In the genomic region with DNA sequence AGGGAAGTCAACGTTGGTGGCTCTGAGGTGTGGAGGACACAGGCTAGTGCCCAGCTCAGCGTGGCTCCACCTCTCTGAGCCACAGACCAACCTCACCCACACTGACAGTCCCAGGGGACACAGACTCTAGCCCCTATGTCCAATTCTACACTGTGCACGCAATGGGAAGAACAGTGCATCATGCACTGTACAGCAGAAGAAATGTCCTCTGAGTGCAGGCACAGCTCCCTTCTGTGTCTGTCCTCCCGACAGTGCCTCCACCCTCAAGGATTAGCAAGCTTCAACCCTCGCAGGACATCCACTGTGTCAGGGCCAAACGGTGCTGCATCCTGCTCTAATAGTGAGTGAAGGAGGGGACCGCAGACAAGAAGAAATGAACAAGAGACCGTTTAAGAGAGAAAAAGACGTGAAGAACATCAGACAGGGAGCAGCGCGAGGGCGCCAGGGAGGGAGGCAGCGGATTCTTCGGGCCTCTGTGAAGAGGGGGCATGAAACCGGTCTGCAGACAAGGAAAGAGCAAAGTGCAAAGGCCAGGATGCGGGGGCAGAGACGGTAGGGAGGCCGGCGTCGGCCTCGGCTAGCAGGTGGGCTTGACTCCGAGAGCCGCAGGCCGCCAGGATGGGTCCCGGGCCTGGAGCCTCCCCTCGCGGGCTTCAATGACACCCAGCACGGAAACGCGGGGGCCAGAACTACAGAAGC, we compare ENCODE assay signal across 8 cellular contexts. TPM values are rescaled to one million over a fixed set of nuclear protein-coding genes. Genes with fewer than 3 reads are reported as not detected.
DNase-seq lines count a peak whose midpoint lies in the region; ATAC-seq lines count a peak whose summit lies in the region.

No MANE protein-coding gene starts in this region.

- H3K4me1 ChIP-seq in stomach smooth muscle (ENCODE audit: control insufficient read depth, insufficient read depth, low read length): peaks cover 21% of the 10 kb centered on the region
- H3K4me1 ChIP-seq in aorta (ENCODE audit: control insufficient read depth in 1 of 2, insufficient read depth in 2 of 2, low read length in 2 of 2): peaks cover 0 to 3% of the 10 kb centered on the region in 2 donors

- H3K9me3 ChIP-seq in iPS-18c (ENCODE audit: control insufficient read depth, insufficient read depth, low read length) (no peaks in the 10 kb centered on the region), stomach smooth muscle (ENCODE audit: control insufficient read depth in 2 of 2, low read length in 2 of 2) (no peaks in the 10 kb centered on the region), aorta (ENCODE audit: control insufficient read depth, low read length) (no peaks in the 10 kb centered on the region)

- peak overlapping the region; percentile 83 to 87 for H3K9ac ChIP-seq in stomach smooth muscle (ENCODE audit: low read length in 2 of 2)

- no peak for ATAC-seq in aorta (ENCODE audit: low FRiP score)

- H3K4me3 ChIP-seq in iPS-18c (ENCODE audit: insufficient read depth, low read depth, low read length): peak overlapping the region; percentile 97
- H3K4me3 ChIP-seq in stomach smooth muscle (ENCODE audit: low read length in 2 of 2): peak overlapping the region; percentile 78 to 85
- H3K4me3 ChIP-seq in aorta (ENCODE audit: low read length in 2 of 2): peak overlapping the region in 1 of 2 donors; percentile 19

- H3K27me3 ChIP-seq in stomach smooth muscle (ENCODE audit: control insufficient read depth in 1 of 2, insufficient read depth in 2 of 2, low read length in 2 of 2) (no peaks in the 10 kb centered on the region), aorta (ENCODE audit: control insufficient read depth in 1 of 2, insufficient read depth in 2 of 2, low read length in 1 of 2) (no peaks in the 10 kb centered on the region)

- WGBS in aorta, 2 donors: 3 to 4% methylated on average over 27 to 30 of the region's 30 CpGs

- H3K27ac Mint-ChIP-seq in activated T-cell treated with anti-CD3 and anti-CD28 coated beads, Interleukin-2, amount 50 U/mL, for 24 hours: peak overlapping the region; percentile 93
- peak overlapping the region; percentile 89 for H3K27ac Mint-ChIP-seq in activated T-helper 1 cell treated with anti-CD3 and anti-CD28 coated beads, Interleukin-12 subunit alpha, Interleukin-12 subunit beta, Interleukin-2, Interleukin-4 antibody, amounts not matched to agents 30 ng/mL and 10 ng/mL and 1 ng/mL, durations not matched to agents 14 hours and 24 hours and 36 hours

- H3K9me3 Mint-ChIP-seq in activated T-cell treated with anti-CD3 and anti-CD28 coated beads, Interleukin-2, amount 50 U/mL, for 24 hours: no peaks in the 10 kb centered on the region
- no peaks in the 10 kb centered on the region for H3K9me3 Mint-ChIP-seq in activated T-helper 1 cell treated with anti-CD3 and anti-CD28 coated beads, Interleukin-12 subunit alpha, Interleukin-12 subunit beta, Interleukin-2, Interleukin-4 antibody, amounts not matched to agents 30 ng/mL and 10 ng/mL and 1 ng/mL, durations not matched to agents 14 hours and 24 hours and 36 hours

- H3K36me3 ChIP-seq in stomach smooth muscle (ENCODE audit: control insufficient read depth in 2 of 2, insufficient read depth in 2 of 2, low read length in 2 of 2) (no peaks in the 10 kb centered on the region), aorta (ENCODE audit: control insufficient read depth in 1 of 2, insufficient read depth in 2 of 2, low read length in 1 of 2) (no peaks in the 10 kb centered on the region)

- H3K4me1 Mint-ChIP-seq in activated T-cell treated with anti-CD3 and anti-CD28 coated beads, Interleukin-2, amount 50 U/mL, for 24 hours (ENCODE audit: low read depth): peaks cover 23% of the 10 kb centered on the region
- H3K4me1 Mint-ChIP-seq in activated T-helper 1 cell treated with anti-CD3 and anti-CD28 coated beads, Interleukin-12 subunit alpha, Interleukin-12 subunit beta, Interleukin-2, Interleukin-4 antibody, amounts not matched to agents 30 ng/mL and 10 ng/mL and 1 ng/mL, durations not matched to agents 14 hours and 24 hours and 36 hours (ENCODE audit: low read depth): peaks cover 15% of the 10 kb centered on the region

- DNase-seq in activated T-cell treated with anti-CD3 and anti-CD28 coated beads, Interleukin-2, amount 50 U/mL, for 24 hours: no peak
- no peak for DNase-seq in activated T-cell treated with anti-CD3 and anti-CD28 coated beads, Interleukin-2, amount 50 U/mL, for 48 hours
- DNase-seq in activated T-helper 1 cell treated with anti-CD3 and anti-CD28 coated beads, Interleukin-12 subunit alpha, Interleukin-12 subunit beta, Interleukin-2, Interleukin-4 antibody, amounts not matched to agents 30 ng/mL and 10 ng/mL and 1 ng/mL, durations not matched to agents 14 hours and 24 hours and 36 hours (ENCODE audit: low spot score): no peak
- no peak for DNase-seq in aorta
- no peak for DNase-seq in OCI-M2 (lab: John Stamatoyannopoulos, UW; ENCODE audit: unreplicated experiment)
- DNase-seq in CD1c-positive myeloid dendritic cell (ENCODE audit: extremely low spot score): no peak

- no peaks in the 10 kb centered on the region for H3K27me3 Mint-ChIP-seq in activated T-cell treated with anti-CD3 and anti-CD28 coated beads, Interleukin-2, amount 50 U/mL, for 24 hours
- H3K27me3 Mint-ChIP-seq in activated T-helper 1 cell treated with anti-CD3 and anti-CD28 coated beads, Interleukin-12 subunit alpha, Interleukin-12 subunit beta, Interleukin-2, Interleukin-4 antibody, amounts not matched to agents 30 ng/mL and 10 ng/mL and 1 ng/mL, durations not matched to agents 14 hours and 24 hours and 36 hours (ENCODE audit: insufficient read depth): no peaks in the 10 kb centered on the region

- intact Hi-C loops in activated T-helper 1 cell treated with anti-CD3 and anti-CD28 coated beads, Interleukin-12 subunit alpha, Interleukin-12 subunit beta, Interleukin-2, Interleukin-4 antibody, amounts not matched to agents 30 ng/mL and 10 ng/mL and 1 ng/mL, durations not matched to agents 14 hours and 24 hours and 36 hours (cut with micrococcal nuclease): loop anchor here (2.0 to 10.0 kb wide), 2 partner anchors 139 to 565 kb away; a partner anchor contains a TSS
- intact Hi-C loops in aorta (cut with DNase I): loop anchor here in 1 of 2 donors (1.0 to 2.0 kb wide), 2 partner anchors 17 to 53 kb away; a partner anchor contains a TSS

- peak overlapping the region; percentile 82 for H3K4me3 Mint-ChIP-seq in activated T-cell treated with anti-CD3 and anti-CD28 coated beads, Interleukin-2, amount 50 U/mL, for 24 hours
- peak overlapping the region; percentile 87 for H3K4me3 Mint-ChIP-seq in activated T-helper 1 cell treated with anti-CD3 and anti-CD28 coated beads, Interleukin-12 subunit alpha, Interleukin-12 subunit beta, Interleukin-2, Interleukin-4 antibody, amounts not matched to agents 30 ng/mL and 10 ng/mL and 1 ng/mL, durations not matched to agents 14 hours and 24 hours and 36 hours

- H3K36me3 Mint-ChIP-seq in activated T-cell treated with anti-CD3 and anti-CD28 coated beads, Interleukin-2, amount 50 U/mL, for 24 hours (ENCODE audit: low read depth): peaks cover 8% of the 10 kb centered on the region
- H3K36me3 Mint-ChIP-seq in activated T-helper 1 cell treated with anti-CD3 and anti-CD28 coated beads, Interleukin-12 subunit alpha, Interleukin-12 subunit beta, Interleukin-2, Interleukin-4 antibody, amounts not matched to agents 30 ng/mL and 10 ng/mL and 1 ng/mL, durations not matched to agents 14 hours and 24 hours and 36 hours (ENCODE audit: low read depth): peaks cover 2% of the 10 kb centered on the region

- peak overlapping the region; percentile 92 for H3K27ac ChIP-seq in stomach smooth muscle (ENCODE audit: low read length)
- peak overlapping the region in 1 of 2 donors; percentile 91 for H3K27ac ChIP-seq in aorta (ENCODE audit: low read depth in 1 of 2, low read length in 2 of 2)

RNA-seq across cellular contexts. Expression of a gene that starts 0.6 kb away (rescaled TPM):
- total RNA-seq in activated T-helper 1 cell treated with anti-CD3 and anti-CD28 coated beads, Interleukin-12 subunit alpha, Interleukin-12 subunit beta, Interleukin-2, Interleukin-4 antibody, amounts not matched to agents 30 ng/mL and 10 ng/mL and 1 ng/mL, durations not matched to agents 14 hours and 24 hours and 36 hours: 0.86 and 1.4 TPM in 2 replicates
- total RNA-seq in aorta: 1 to 10 TPM in 1 of 2 donors, under 1 TPM in 1; 0.65 to 1.8 TPM
- 1 to 10 TPM in 1 of 2 donors, under 1 TPM in 1; 0.75 to 1.2 TPM for polyA plus RNA-seq in aorta

RNA-seq across cellular contexts. Expression of a gene that starts 6.9 kb away (rescaled TPM):
- 1,157 and 1,161 TPM in 2 replicates for total RNA-seq in activated T-helper 1 cell treated with anti-CD3 and anti-CD28 coated beads, Interleukin-12 subunit alpha, Interleukin-12 subunit beta, Interleukin-2, Interleukin-4 antibody, amounts not matched to agents 30 ng/mL and 10 ng/mL and 1 ng/mL, durations not matched to agents 14 hours and 24 hours and 36 hours
- total RNA-seq in aorta: 100 to 1,000 TPM; 609 to 674 TPM
- polyA plus RNA-seq in aorta: 1,000 to 10,000 TPM; 1,453 to 1,636 TPM

RNA-seq across cellular contexts. Expression of a gene that starts 15.3 kb away (rescaled TPM):
- total RNA-seq in activated T-helper 1 cell treated with anti-CD3 and anti-CD28 coated beads, Interleukin-12 subunit alpha, Interleukin-12 subunit beta, Interleukin-2, Interleukin-4 antibody, amounts not matched to agents 30 ng/mL and 10 ng/mL and 1 ng/mL, durations not matched to agents 14 hours and 24 hours and 36 hours: 0.65 and 1.6 TPM in 2 replicates
- total RNA-seq in aorta: not detected
- polyA plus RNA-seq in aorta: not detected

RNA-seq across cellular contexts. Expression of a gene that starts 17.6 kb away (rescaled TPM):
- total RNA-seq in activated T-helper 1 cell treated with anti-CD3 and anti-CD28 coated beads, Interleukin-12 subunit alpha, Interleukin-12 subunit beta, Interleukin-2, Interleukin-4 antibody, amounts not matched to agents 30 ng/mL and 10 ng/mL and 1 ng/mL, durations not matched to agents 14 hours and 24 hours and 36 hours: 0.76 and 0.93 TPM in 2 replicates
- under 1 TPM; 0.32 to 0.87 TPM for total RNA-seq in aorta
- polyA plus RNA-seq in aorta: under 1 TPM in 1 of 2 donors, not detected in 1; 0.79 TPM

RNA-seq across cellular contexts. Expression of a gene that starts 26.9 kb away (rescaled TPM):
- 7.1 and 7.7 TPM in 2 replicates for total RNA-seq in activated T-helper 1 cell treated with anti-CD3 and anti-CD28 coated beads, Interleukin-12 subunit alpha, Interleukin-12 subunit beta, Interleukin-2, Interleukin-4 antibody, amounts not matched to agents 30 ng/mL and 10 ng/mL and 1 ng/mL, durations not matched to agents 14 hours and 24 hours and 36 hours
- total RNA-seq in aorta: 10 to 100 TPM in 1 of 2 donors, 1 to 10 TPM in 1; 9.7 to 11.3 TPM
- polyA plus RNA-seq in aorta: 10 to 100 TPM; 21.5 to 81.6 TPM
